In genomic region chr22:40950888-40951794, GRCh38 we compare ENCODE assay signal across 8 cellular contexts. TPM values are rescaled to one million over a fixed set of nuclear protein-coding genes. Genes with fewer than 3 reads are reported as not detected.
DNase-seq lines count a peak whose midpoint lies in the region; ATAC-seq, FAIRE-seq and TF ChIP-seq lines count a peak whose summit lies in the region.

RBX1 (plus strand) TSS chr22:40951378; CDS start chr22:40951399, 21 bp downstream.

- peaks cover 13% of the 10 kb centered on the region for H3K36me3 ChIP-seq in right atrium auricular region
- H3K36me3 ChIP-seq in psoas muscle (ENCODE audit: insufficient read depth in 1 of 2, low read depth in 1 of 2), result peaks cover 3 to 29% of the 10 kb centered on the region in 2 donors

- ATAC-seq in GM18498 (IDR thresholded peaks at IDR 0.05; ENCODE audit: unreplicated experiment), result peak; percentile 81
- peak; percentile 77 for ATAC-seq in HG02938 (IDR thresholded peaks at IDR 0.05; ENCODE audit: unreplicated experiment)
- ATAC-seq in psoas muscle, result peak; percentile 95 to 96 (median 95)

- H3K27ac ChIP-seq in right atrium auricular region, result peak within 1 kb of the TSS; percentile 94 to 97
- peak within 1 kb of the TSS; percentile 98 for H3K27ac ChIP-seq in psoas muscle

- intact Hi-C loops in psoas muscle (cut with DNase I), result loop anchor here (1.0 to 5.0 kb wide), 3 partner anchors 71 to 140 kb away; no protein-coding TSS in a partner anchor

- H3K9me3 ChIP-seq in right atrium auricular region, result no peaks in the 10 kb centered on the region
- H3K9me3 ChIP-seq in psoas muscle, result no peaks in the 10 kb centered on the region

- no peak for TF ChIP-seq CTCF in right atrium auricular region (IDR thresholded peaks at IDR 0.05)
- TF ChIP-seq CTCF in psoas muscle (IDR thresholded peaks at IDR 0.05), result no peak

- H3K4me1 ChIP-seq in right atrium auricular region (peaks cover 0 to 41% of the 10 kb centered on the region in 2 donors), psoas muscle (peaks cover 19% of the 10 kb centered on the region)

- peak within 1 kb of the TSS; percentile 71 to 80 for H3K4me3 ChIP-seq in right atrium auricular region
- H3K4me3 ChIP-seq in psoas muscle, result peak within 1 kb of the TSS; percentile 95

- H3K27me3 ChIP-seq in right atrium auricular region (no peaks in the 10 kb centered on the region), psoas muscle (ENCODE audit: insufficient read depth in 3 of 3, low read length in 2 of 3) (no peaks in the 10 kb centered on the region)

- peak; percentile 100 for FAIRE-seq in urothelium cell line (lab: Jason Lieb, UNC)

- 0 to 1% (median 0%) methylated on average over 70 to 94 of the region's 94 CpGs for WGBS in psoas muscle, 3 donors

- DNase-seq in NCI-H187 (lab: John Stamatoyannopoulos, UW), result peak; percentile 88 to 89
- peak; percentile 97 to 99 (median 98) for DNase-seq in T-helper 2 cell
- peak; percentile 85 to 100 (median 98) for DNase-seq in anterior cingulate cortex (lab: John Stamatoyannopoulos, UW)
- DNase-seq in right atrium auricular region (ENCODE audit: low spot score), result peak; percentile 99
- DNase-seq in psoas muscle, result peak; percentile 97 to 99
- DNase-seq in urothelium cell line (ENCODE audit: low spot score), result peak; percentile 99

RNA-seq across cellular contexts. Expression of gene RBX1, which starts in this region (rescaled TPM):
- 10 to 100 TPM; 43.4 to 44.5 TPM for total RNA-seq in right atrium auricular region
- 10 to 100 TPM; 46.6 to 59.9 (median 54.3) TPM for total RNA-seq in psoas muscle
- polyA plus RNA-seq in psoas muscle, result 10 to 100 TPM; 48.4 to 82.6 (median 80.6) TPM

Comparison
In these comparisons a context has a peak if more than half of its experiments do, and no peak if none do; other contexts are left out.
1. Peak in every context shown above with its lines: DNase-seq, ATAC-seq, H3K4me3 ChIP-seq and H3K27ac ChIP-seq.